Comparison of ENCODE assay signal across 1 cellular context in the genomic region with DNA sequence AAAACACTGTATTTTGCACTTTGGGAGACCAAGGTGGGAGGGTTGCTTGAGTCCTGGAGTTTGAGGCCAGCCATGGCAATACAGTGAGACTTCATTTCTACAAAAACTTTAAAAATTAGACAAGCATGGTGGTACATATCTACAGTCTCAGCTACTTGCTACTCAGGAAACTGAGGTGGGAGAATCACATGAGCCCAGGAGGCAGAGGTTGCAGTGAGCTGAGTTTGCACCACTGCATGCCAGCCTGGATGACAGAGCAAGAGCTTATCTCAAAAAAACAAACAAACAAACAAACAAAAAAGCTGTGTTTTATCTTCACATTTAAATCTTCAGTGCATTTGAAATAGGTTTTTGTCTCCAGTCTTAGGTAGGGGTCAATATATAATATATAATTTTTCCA.
TF ChIP-seq lines count a peak whose summit lies in the region.

No MANE protein-coding gene starts in this region.

TF ChIP-seq in GM12878, 131 proteins besides CTCF, POLR2A, EP300 and RAD21 (continued from another document):
- TF ChIP-seq SMAD1 (IDR thresholded peaks at IDR 0.05; ENCODE audit: low read depth, partially characterized antibody) (no peak), TCF3 (IDR thresholded peaks at IDR 0.05; ENCODE audit: borderline replicate concordance, insufficient read depth, low read depth, low read length) (no peak), MYB (IDR thresholded peaks at IDR 0.05; ENCODE audit: borderline replicate concordance, low read depth, low read length) (no peak), CEBPB (IDR thresholded peaks at IDR 0.05; ENCODE audit: borderline replicate concordance in 1 of 2, low read depth in 2 of 2, low read length in 2 of 2) (no peak), BMI1 (IDR thresholded peaks at IDR 0.05; ENCODE audit: borderline replicate concordance) (no peak), MEF2A (IDR thresholded peaks at IDR 0.05; ENCODE audit: insufficient read depth, low read depth, low read length) (no peak), MYC (IDR thresholded peaks at IDR 0.05; ENCODE audit: insufficient read depth, insufficient read length, insufficient replicate concordance, low read length, severe bottlenecking) (no peak)
- TF ChIP-seq, protein P1, sequence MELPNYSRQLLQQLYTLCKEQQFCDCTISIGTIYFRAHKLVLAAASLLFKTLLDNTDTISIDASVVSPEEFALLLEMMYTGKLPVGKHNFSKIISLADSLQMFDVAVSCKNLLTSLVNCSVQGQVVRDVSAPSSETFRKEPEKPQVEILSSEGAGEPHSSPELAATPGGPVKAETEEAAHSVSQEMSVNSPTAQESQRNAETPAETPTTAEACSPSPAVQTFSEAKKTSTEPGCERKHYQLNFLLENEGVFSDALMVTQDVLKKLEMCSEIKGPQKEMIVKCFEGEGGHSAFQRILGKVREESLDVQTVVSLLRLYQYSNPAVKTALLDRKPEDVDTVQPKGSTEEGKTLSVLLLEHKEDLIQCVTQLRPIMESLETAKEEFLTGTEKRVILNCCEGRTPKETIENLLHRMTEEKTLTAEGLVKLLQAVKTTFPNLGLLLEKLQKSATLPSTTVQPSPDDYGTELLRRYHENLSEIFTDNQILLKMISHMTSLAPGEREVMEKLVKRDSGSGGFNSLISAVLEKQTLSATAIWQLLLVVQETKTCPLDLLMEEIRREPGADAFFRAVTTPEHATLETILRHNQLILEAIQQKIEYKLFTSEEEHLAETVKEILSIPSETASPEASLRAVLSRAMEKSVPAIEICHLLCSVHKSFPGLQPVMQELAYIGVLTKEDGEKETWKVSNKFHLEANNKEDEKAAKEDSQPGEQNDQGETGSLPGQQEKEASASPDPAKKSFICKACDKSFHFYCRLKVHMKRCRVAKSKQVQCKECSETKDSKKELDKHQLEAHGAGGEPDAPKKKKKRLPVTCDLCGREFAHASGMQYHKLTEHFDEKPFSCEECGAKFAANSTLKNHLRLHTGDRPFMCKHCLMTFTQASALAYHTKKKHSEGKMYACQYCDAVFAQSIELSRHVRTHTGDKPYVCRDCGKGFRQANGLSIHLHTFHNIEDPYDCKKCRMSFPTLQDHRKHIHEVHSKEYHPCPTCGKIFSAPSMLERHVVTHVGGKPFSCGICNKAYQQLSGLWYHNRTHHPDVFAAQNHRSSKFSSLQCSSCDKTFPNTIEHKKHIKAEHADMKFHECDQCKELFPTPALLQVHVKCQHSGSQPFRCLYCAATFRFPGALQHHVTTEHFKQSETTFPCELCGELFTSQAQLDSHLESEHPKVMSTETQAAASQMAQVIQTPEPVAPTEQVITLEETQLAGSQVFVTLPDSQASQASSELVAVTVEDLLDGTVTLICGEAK (IDR thresholded peaks at IDR 0.05; ENCODE audit: borderline replicate concordance) = no peak
- TF ChIP-seq, protein P2, sequence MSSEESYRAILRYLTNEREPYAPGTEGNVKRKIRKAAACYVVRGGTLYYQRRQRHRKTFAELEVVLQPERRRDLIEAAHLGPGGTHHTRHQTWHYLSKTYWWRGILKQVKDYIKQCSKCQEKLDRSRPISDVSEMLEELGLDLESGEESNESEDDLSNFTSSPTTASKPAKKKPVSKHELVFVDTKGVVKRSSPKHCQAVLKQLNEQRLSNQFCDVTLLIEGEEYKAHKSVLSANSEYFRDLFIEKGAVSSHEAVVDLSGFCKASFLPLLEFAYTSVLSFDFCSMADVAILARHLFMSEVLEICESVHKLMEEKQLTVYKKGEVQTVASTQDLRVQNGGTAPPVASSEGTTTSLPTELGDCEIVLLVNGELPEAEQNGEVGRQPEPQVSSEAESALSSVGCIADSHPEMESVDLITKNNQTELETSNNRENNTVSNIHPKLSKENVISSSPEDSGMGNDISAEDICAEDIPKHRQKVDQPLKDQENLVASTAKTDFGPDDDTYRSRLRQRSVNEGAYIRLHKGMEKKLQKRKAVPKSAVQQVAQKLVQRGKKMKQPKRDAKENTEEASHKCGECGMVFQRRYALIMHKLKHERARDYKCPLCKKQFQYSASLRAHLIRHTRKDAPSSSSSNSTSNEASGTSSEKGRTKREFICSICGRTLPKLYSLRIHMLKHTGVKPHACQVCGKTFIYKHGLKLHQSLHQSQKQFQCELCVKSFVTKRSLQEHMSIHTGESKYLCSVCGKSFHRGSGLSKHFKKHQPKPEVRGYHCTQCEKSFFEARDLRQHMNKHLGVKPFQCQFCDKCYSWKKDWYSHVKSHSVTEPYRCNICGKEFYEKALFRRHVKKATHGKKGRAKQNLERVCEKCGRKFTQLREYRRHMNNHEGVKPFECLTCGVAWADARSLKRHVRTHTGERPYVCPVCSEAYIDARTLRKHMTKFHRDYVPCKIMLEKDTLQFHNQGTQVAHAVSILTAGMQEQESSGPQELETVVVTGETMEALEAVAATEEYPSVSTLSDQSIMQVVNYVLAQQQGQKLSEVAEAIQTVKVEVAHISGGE (CRISPR knock-in tag; IDR thresholded peaks at IDR 0.05) = no peak
- TF ChIP-seq, protein P3, sequence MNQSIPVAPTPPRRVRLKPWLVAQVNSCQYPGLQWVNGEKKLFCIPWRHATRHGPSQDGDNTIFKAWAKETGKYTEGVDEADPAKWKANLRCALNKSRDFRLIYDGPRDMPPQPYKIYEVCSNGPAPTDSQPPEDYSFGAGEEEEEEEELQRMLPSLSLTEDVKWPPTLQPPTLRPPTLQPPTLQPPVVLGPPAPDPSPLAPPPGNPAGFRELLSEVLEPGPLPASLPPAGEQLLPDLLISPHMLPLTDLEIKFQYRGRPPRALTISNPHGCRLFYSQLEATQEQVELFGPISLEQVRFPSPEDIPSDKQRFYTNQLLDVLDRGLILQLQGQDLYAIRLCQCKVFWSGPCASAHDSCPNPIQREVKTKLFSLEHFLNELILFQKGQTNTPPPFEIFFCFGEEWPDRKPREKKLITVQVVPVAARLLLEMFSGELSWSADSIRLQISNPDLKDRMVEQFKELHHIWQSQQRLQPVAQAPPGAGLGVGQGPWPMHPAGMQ (IDR thresholded peaks at IDR 0.05; ENCODE audit: borderline replicate concordance) = no peak
